ENCODE assay signal across 14 cellular contexts in genomic region chr9:113600871-113601545, GRCh38.
DNase-seq lines count a peak whose midpoint lies in the region; ATAC-seq and TF ChIP-seq lines count a peak whose summit lies in the region.
"Had no signal": no experiment of that assay in that cellular context is flagged by ENCODE, and none has a peak within 500 bp of the region (broad histone marks: within the 10 kb centered on the region; RNA-seq: fewer than 3 reads in every experiment).

No MANE protein-coding gene starts in this region.

- H3K4me2 ChIP-seq in neural progenitor cell = no peak overlapping the region

- no TSS peak for BruUV-seq in Caco-2 (replicated peaks; lab: Mats Ljungman, UMichigan)

- H3K4me1 ChIP-seq in Caco-2 (peaks cover 17% of the 10 kb centered on the region), neural progenitor cell (peaks cover 33% of the 10 kb centered on the region)

- TF ChIP-seq CTCF in Caco-2 (IDR thresholded peaks at IDR 0.05; ENCODE audit: insufficient read depth in 1 of 2, low read depth in 1 of 2, low read length in 1 of 2, severe bottlenecking in 1 of 2, unreplicated experiment in 1 of 2) (no peak), NB4 (IDR thresholded peaks at IDR 0.05; ENCODE audit: low read depth, low read length) (no peak), chondrocyte (IDR thresholded peaks at IDR 0.05) (no peak), neural progenitor cell (IDR thresholded peaks at IDR 0.05) (no peak)

- POLR2A ChIA-PET in Caco-2 (lab: Charles Lee) = no interaction called here

- H3K27me3 ChIP-seq in Caco-2 (replicated peaks; ENCODE audit: control insufficient read depth, insufficient read depth, low read length) (no peaks in the 10 kb centered on the region), neural progenitor cell (no peaks in the 10 kb centered on the region)
- H3K27me3 ChIP-seq: foreskin keratinocyte had no signal

- no peaks in the 10 kb centered on the region for H3K9me3 Mint-ChIP-seq in Caco-2 (ENCODE audit: unreplicated experiment)
- H3K9me3 Mint-ChIP-seq in chondrocyte (ENCODE audit: low read depth) = no peaks in the 10 kb centered on the region
- no peaks in the 10 kb centered on the region for H3K9me3 Mint-ChIP-seq in neural progenitor cell
- H3K9me3 Mint-ChIP-seq: GM23338 had no signal

- H3K27ac Mint-ChIP-seq in Caco-2 (ENCODE audit: unreplicated experiment) (peak overlapping the region; percentile 79), chondrocyte (ENCODE audit: unreplicated experiment) (no peak overlapping the region), neural progenitor cell (peak overlapping the region; percentile 37)
- H3K27ac Mint-ChIP-seq: GM23338 had no signal

- no peak overlapping the region for H3K9ac ChIP-seq in neural progenitor cell

- DNase-seq in Caco-2 (no peak), NB4 (ENCODE audit: low read depth) (peak; percentile 40), chondrocyte (ENCODE audit: low spot score) (peak; percentile 71), neural progenitor cell (ENCODE audit: low spot score) (no peak), GM03348 (ENCODE audit: low spot score) (no peak), SIG-M5 (lab: John Stamatoyannopoulos, UW) (no peak)
- DNase-seq: activated CD8-positive, alpha-beta memory T cell treated with anti-CD3 and anti-CD28 coated beads, Interleukin-2, amount 50 U/mL, for 48 hours; foreskin keratinocyte; GDM1; Karpas-422; NCI-H1930 had no signal

- H3K36me3 ChIP-seq in Caco-2 (ENCODE audit: control insufficient read depth, insufficient read depth, low read length) (no peaks in the 10 kb centered on the region), neural progenitor cell (no peaks in the 10 kb centered on the region)

- H3K27ac ChIP-seq in neural progenitor cell = no peak overlapping the region
- H3K27ac ChIP-seq: foreskin keratinocyte had no signal

- H4K20me1 ChIP-seq in neural progenitor cell (ENCODE audit: low read depth) = no peaks in the 10 kb centered on the region

- H3K27me3 Mint-ChIP-seq in Caco-2 (ENCODE audit: insufficient read depth, unreplicated experiment) (no peaks in the 10 kb centered on the region), chondrocyte (ENCODE audit: low read depth) (no peaks in the 10 kb centered on the region), neural progenitor cell (ENCODE audit: insufficient read depth, low read depth) (peaks cover 14% of the 10 kb centered on the region)

- no peaks in the 10 kb centered on the region for H3K79me2 ChIP-seq in neural progenitor cell (ENCODE audit: low read depth)

- H3K36me3 Mint-ChIP-seq in Caco-2 (ENCODE audit: insufficient read depth, unreplicated experiment) = peaks cover 8% of the 10 kb centered on the region
- peaks cover 7% of the 10 kb centered on the region for H3K36me3 Mint-ChIP-seq in chondrocyte (ENCODE audit: low read depth)
- H3K36me3 Mint-ChIP-seq in neural progenitor cell = peaks cover 8% of the 10 kb centered on the region

- H2AFZ ChIP-seq in neural progenitor cell (replicated peaks) = no peak overlapping the region
- H2AFZ ChIP-seq: GM23338 had no signal

- H3K4me1 Mint-ChIP-seq in Caco-2 (ENCODE audit: low read depth, unreplicated experiment) = peaks cover 22% of the 10 kb centered on the region
- peaks cover 49% of the 10 kb centered on the region for H3K4me1 Mint-ChIP-seq in chondrocyte (ENCODE audit: low read depth)
- peaks cover 69% of the 10 kb centered on the region for H3K4me1 Mint-ChIP-seq in neural progenitor cell

- H3K4me3 Mint-ChIP-seq in Caco-2 (ENCODE audit: unreplicated experiment) (no peak overlapping the region), chondrocyte (ENCODE audit: unreplicated experiment) (no peak overlapping the region), neural progenitor cell (peak overlapping the region; percentile 67)
- H3K4me3 Mint-ChIP-seq: GM23338 had no signal

- CTCF ChIA-PET in Caco-2 (lab: Charles Lee) = interaction anchor here (4.1 kb wide), 1 partner anchor 10 kb away, joined by 26 read pairs; no protein-coding TSS in a partner anchor

- H3K9me3 ChIP-seq in Caco-2 (no peaks in the 10 kb centered on the region), neural progenitor cell (ENCODE audit: low read depth) (no peaks in the 10 kb centered on the region)

- ATAC-seq in GM19023 (IDR thresholded peaks at IDR 0.05; ENCODE audit: unreplicated experiment) = no peak
- no peak for ATAC-seq in HG03342 (IDR thresholded peaks at IDR 0.05; ENCODE audit: unreplicated experiment)
- ATAC-seq: foreskin keratinocyte, GM23338 had no signal

- TF ChIP-seq POLR2A in NB4 (IDR thresholded peaks at IDR 0.05; ENCODE audit: extremely low read depth, insufficient read length) = no peak

- no peaks in the 10 kb centered on the region for H3F3A ChIP-seq in neural progenitor cell (ENCODE audit: low read depth)

- H3K4me3 ChIP-seq in Caco-2 (ENCODE audit: low read depth, low read length) (no peak overlapping the region), NB4 (ENCODE audit: low read depth, low read length) (no peak overlapping the region), neural progenitor cell (no peak overlapping the region)
- H3K4me3 ChIP-seq: GM23338 had no signal

- intact Hi-C loops in Caco-2 (cut with micrococcal nuclease; ENCODE audit: unreplicated experiment) = no loop called here

Comparison
In these comparisons a context has a peak if more than half of its experiments do, and no peak if none do; other contexts are left out.
1. DNase-seq: peak in NB4 (single experiment) and chondrocyte (single experiment); none in Caco-2 (0 of 2), neural progenitor cell (single experiment), GM03348 (single experiment) and SIG-M5 (single experiment).